2 cellular contexts compared by ENCODE assay signal in the genomic region with DNA sequence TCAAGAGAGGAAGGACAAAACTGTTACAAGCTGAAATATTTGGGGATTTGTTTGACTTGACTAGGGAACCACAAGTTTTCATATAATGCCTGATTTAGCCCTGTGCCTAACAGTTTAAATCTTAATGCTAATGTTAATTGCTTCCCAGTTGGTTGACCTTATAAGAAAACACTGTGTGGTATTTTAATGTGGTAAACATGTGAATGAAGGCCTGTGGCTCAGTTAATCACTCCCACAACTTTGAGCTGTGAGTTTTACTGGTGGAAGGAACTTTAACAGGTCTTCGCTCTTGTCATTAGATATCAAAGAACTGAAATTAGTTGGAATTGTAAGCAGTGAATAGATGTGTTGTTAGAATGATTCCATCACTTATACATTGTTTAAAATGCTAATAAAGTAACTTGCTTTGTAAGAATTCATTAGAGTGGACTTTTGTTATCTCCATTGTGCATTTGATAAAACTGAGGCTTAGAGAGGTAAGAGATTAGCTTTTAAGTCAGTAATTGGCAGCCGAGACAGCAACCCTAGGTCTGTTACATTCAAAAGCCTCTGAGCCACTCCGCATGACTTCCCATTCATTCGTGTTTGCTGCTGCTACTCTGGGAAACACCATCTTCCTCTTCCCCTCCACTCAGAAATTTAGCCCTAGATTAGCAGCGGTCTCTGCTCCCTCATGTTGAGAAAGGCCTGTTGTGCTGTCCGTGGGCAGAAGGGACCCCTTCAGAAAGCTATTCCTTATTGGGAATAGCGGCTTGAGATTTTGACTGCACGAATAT.
TF ChIP-seq lines count a peak whose summit lies in the region.

No MANE protein-coding gene starts in this region.

TF ChIP-seq in GM12891, 5 proteins besides CTCF, POLR2A, EP300 and RAD21:
- TF ChIP-seq TAF1 (IDR thresholded peaks at IDR 0.05; ENCODE audit: low read depth, low read length) (no peak), POU2F2 (IDR thresholded peaks at IDR 0.05; ENCODE audit: low read depth, low read length) (no peak), SPI1 (IDR thresholded peaks at IDR 0.05; ENCODE audit: low read depth, low read length) (no peak), POLR2AphosphoS5 (IDR thresholded peaks at IDR 0.05; ENCODE audit: low read depth, low read length) (no peak), PAX5 (IDR thresholded peaks at IDR 0.05; ENCODE audit: insufficient read depth, low read length, severe bottlenecking) (no peak)

TF ChIP-seq in HepG2, 621 proteins besides CTCF, POLR2A, EP300 and RAD21 (continued from another document):
- TF ChIP-seq ZNF24 (IDR thresholded peaks at IDR 0.05) (no peak), PRMT3 (CRISPR knock-in tag; IDR thresholded peaks at IDR 0.05; ENCODE audit: borderline replicate concordance, low read depth) (0 out of 2 replicates have a peak, but pooled peaks have one; percentile 5)
- TF ChIP-seq, protein P1, sequence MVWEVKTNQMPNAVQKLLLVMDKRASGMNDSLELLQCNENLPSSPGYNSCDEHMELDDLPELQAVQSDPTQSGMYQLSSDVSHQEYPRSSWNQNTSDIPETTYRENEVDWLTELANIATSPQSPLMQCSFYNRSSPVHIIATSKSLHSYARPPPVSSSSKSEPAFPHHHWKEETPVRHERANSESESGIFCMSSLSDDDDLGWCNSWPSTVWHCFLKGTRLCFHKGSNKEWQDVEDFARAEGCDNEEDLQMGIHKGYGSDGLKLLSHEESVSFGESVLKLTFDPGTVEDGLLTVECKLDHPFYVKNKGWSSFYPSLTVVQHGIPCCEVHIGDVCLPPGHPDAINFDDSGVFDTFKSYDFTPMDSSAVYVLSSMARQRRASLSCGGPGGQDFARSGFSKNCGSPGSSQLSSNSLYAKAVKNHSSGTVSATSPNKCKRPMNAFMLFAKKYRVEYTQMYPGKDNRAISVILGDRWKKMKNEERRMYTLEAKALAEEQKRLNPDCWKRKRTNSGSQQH (CRISPR knock-in tag; IDR thresholded peaks at IDR 0.05; ENCODE audit: low read depth), result 0 out of 2 replicates have a peak, but pooled peaks have one; percentile 39
